In genomic region chr6:2839982-2840793, GRCh38 we compare ENCODE assay signal across 9 cellular contexts. TPM values are rescaled to one million over a fixed set of nuclear protein-coding genes. Genes with fewer than 3 reads are reported as not detected.
DNase-seq lines count a peak whose midpoint lies in the region; ATAC-seq, FAIRE-seq and TF ChIP-seq lines count a peak whose summit lies in the region.
"Had no signal": no experiment of that assay in that cellular context is flagged by ENCODE, and none has a peak within 500 bp of the region (broad histone marks: within the 10 kb centered on the region; RNA-seq: fewer than 3 reads in every experiment).

No MANE protein-coding gene starts in this region.

- FAIRE-seq in small intestine (lab: Jason Lieb, UNC): no peak
- FAIRE-seq: islet of Langerhans had no signal

- H3K36me3 ChIP-seq in right atrium auricular region (peaks cover 32% of the 10 kb centered on the region), small intestine (ENCODE audit: control insufficient read depth in 2 of 2, insufficient read depth in 2 of 2, low read length in 2 of 2) (peaks cover 8 to 10% of the 10 kb centered on the region in 2 donors)

- H3K9me3 ChIP-seq in right atrium auricular region (no peaks in the 10 kb centered on the region), small intestine (ENCODE audit: control insufficient read depth, low read depth) (no peaks in the 10 kb centered on the region)

- ATAC-seq in activated T-helper 17 cell treated with anti-CD3 and anti-CD28 coated beads, Interleukin-2, amount 50 U/mL, for 72 hours (replicated peaks): no peak
- ATAC-seq in HG03442 (IDR thresholded peaks at IDR 0.05; ENCODE audit: unreplicated experiment): no peak

- H3K4me1 ChIP-seq in right atrium auricular region: peaks cover 0 to 45% of the 10 kb centered on the region in 2 donors
- peaks cover 0 to 7% of the 10 kb centered on the region in 2 donors for H3K4me1 ChIP-seq in small intestine (ENCODE audit: control insufficient read depth in 2 of 2, insufficient read depth in 1 of 2, low read depth in 1 of 2, low read length in 1 of 2)

- no peak for TF ChIP-seq CTCF in HFF-Myc (IDR thresholded peaks at IDR 0.05; ENCODE audit: low read depth, low read length, missing control alignments)
- TF ChIP-seq CTCF in right atrium auricular region (IDR thresholded peaks at IDR 0.05): no peak

- peak overlapping the region; percentile 53 for H3K27ac Mint-ChIP-seq in activated T-helper 17 cell treated with anti-CD3 and anti-CD28 coated beads, Interleukin-2, amount 50 U/mL, for 72 hours

- 18 to 47% (median 33%) methylated on average over 12 of the region's 12 CpGs for WGBS in small intestine, 3 donors

- peak overlapping the region; percentile 41; the same call in 1 of the 2 replicates for H3K4me3 ChIP-seq in HFF-Myc (replicated peaks; ENCODE audit: low read depth, low read length)
- peak overlapping the region; percentile 49 to 66 for H3K4me3 ChIP-seq in right atrium auricular region
- peak overlapping the region; percentile 48 to 63 for H3K4me3 ChIP-seq in small intestine (ENCODE audit: low read depth in 1 of 2, low read length in 2 of 2)

- no peaks in the 10 kb centered on the region for H3K27me3 Mint-ChIP-seq in activated T-helper 17 cell treated with anti-CD3 and anti-CD28 coated beads, Interleukin-2, amount 50 U/mL, for 72 hours

- H3K27me3 ChIP-seq in right atrium auricular region (no peaks in the 10 kb centered on the region), small intestine (ENCODE audit: control insufficient read depth in 2 of 2, insufficient read depth in 2 of 2, low read length in 2 of 2) (no peaks in the 10 kb centered on the region)

- peaks cover 33% of the 10 kb centered on the region for H3K4me1 Mint-ChIP-seq in activated T-helper 17 cell treated with anti-CD3 and anti-CD28 coated beads, Interleukin-2, amount 50 U/mL, for 72 hours

- DNase-seq in HFF-Myc (ENCODE audit: extremely low read depth, low read depth) (no peak), right atrium auricular region (ENCODE audit: low spot score) (no peak), small intestine (no peak), iPS-NIHi11 (ENCODE audit: low spot score) (no peak), NCI-H1417 treated with DMSO at 0.1 percent for 48 hours (lab: John Stamatoyannopoulos, UW) (no peak)
- DNase-seq in stimulated activated CD4-positive, alpha-beta T cell treated with anti-CD3 and anti-CD28 coated beads, Interleukin-2, amount 100 ng/mL, for 24 hours: no peak

- peak overlapping the region; percentile 95 to 99 for H3K27ac ChIP-seq in right atrium auricular region
- peak overlapping the region; percentile 86 to 97 for H3K27ac ChIP-seq in small intestine (ENCODE audit: low read depth in 1 of 2, low read length in 1 of 2)

- no peaks in the 10 kb centered on the region for H3K9me3 Mint-ChIP-seq in activated T-helper 17 cell treated with anti-CD3 and anti-CD28 coated beads, Interleukin-2, amount 50 U/mL, for 72 hours

- H3K4me3 Mint-ChIP-seq in activated T-helper 17 cell treated with anti-CD3 and anti-CD28 coated beads, Interleukin-2, amount 50 U/mL, for 72 hours: peak overlapping the region; percentile 89

- peaks cover 62% of the 10 kb centered on the region for H3K36me3 Mint-ChIP-seq in activated T-helper 17 cell treated with anti-CD3 and anti-CD28 coated beads, Interleukin-2, amount 50 U/mL, for 72 hours (ENCODE audit: low read depth)

RNA-seq across cellular contexts. Expression of gene SERPINB1, which starts 1.5 kb away (rescaled TPM):
- total RNA-seq in activated T-helper 17 cell treated with anti-CD3 and anti-CD28 coated beads, Interleukin-2, amount 50 U/mL, for 72 hours: 10 to 100 TPM; 33.4 to 67.8 TPM
- 10 to 100 TPM; 26.6 to 27.3 TPM for total RNA-seq in right atrium auricular region
- polyA plus RNA-seq in small intestine: 100 to 1,000 TPM; 154 to 226 (median 169) TPM
